In the genomic region with DNA sequence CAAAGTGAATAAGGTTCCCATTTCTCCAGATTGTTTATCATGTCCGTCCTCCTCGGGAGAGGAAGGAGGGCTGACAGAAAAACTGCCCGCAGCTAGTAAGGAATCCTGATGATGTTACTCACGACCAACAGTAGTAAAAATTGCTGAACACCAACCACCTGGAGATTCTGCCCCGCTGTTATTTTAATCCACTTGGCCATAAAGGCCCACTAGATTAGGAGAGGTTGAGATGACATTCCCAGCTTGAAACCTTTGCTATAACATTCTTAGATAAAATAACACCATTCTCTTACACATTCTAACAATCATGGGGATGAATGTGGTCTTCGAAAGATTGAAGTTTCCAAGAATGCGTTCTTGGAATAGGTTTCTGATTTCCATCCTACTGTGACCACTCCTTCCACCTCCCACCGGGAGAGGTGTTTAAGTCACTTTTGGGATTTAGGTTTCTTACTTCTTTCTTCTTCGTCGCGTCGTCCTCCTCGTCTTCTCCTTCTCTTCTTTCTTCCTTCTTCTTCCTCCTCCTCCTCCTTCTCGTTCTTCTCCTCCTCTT, we compare ENCODE assay signal across 7 cellular contexts. TPM values are rescaled to one million over a fixed set of nuclear protein-coding genes. Genes with fewer than 3 reads are reported as not detected.
DNase-seq lines count a peak whose midpoint lies in the region; ATAC-seq and TF ChIP-seq lines count a peak whose summit lies in the region.

No MANE protein-coding gene starts in this region.

- H3K27ac ChIP-seq in H9 (ENCODE audit: insufficient read length, low read depth, low read length), result no peak overlapping the region
- no peak overlapping the region for H3K27ac ChIP-seq in WERI-Rb-1
- H3K27ac ChIP-seq in right cardiac atrium (ENCODE audit: low read length), result no peak overlapping the region
- peak overlapping the region; percentile 21 for H3K27ac ChIP-seq in smooth muscle cell (ENCODE audit: low read depth)

- intact Hi-C loops in right cardiac atrium (cut with DNase I), result loop anchor here (5.0 to 10.0 kb wide), 4 partner anchors 73 to 203 kb away; no protein-coding TSS in a partner anchor

- H2BK15ac ChIP-seq in H9 (ENCODE audit: low read depth, low read length), result no peak overlapping the region

- H3K4me1 ChIP-seq in H9 (ENCODE audit: insufficient read depth, low read length) (peaks cover 19% of the 10 kb centered on the region), right cardiac atrium (ENCODE audit: control insufficient read depth, insufficient read depth, low read length) (peaks cover 6% of the 10 kb centered on the region), smooth muscle cell (ENCODE audit: low read depth) (peaks cover 35% of the 10 kb centered on the region)

- DNase-seq in H9 (no peak), WERI-Rb-1 (no peak), right cardiac atrium (no peak), smooth muscle cell (lab: John Stamatoyannopoulos, UW; ENCODE audit: unreplicated experiment) (no peak)

- peaks cover 5% of the 10 kb centered on the region; the same call in 1 of the 2 replicates for H3K27me3 ChIP-seq in H9 (ENCODE audit: insufficient read depth, low read length)
- H3K27me3 ChIP-seq in WERI-Rb-1 (ENCODE audit: insufficient read depth, low read depth, severe bottlenecking), result no peaks in the 10 kb centered on the region
- no peaks in the 10 kb centered on the region for H3K27me3 ChIP-seq in right cardiac atrium (ENCODE audit: control insufficient read depth, insufficient read depth)
- H3K27me3 ChIP-seq in smooth muscle cell (ENCODE audit: low read depth), result peaks cover 8% of the 10 kb centered on the region

- H3T11ph ChIP-seq in H9 (ENCODE audit: low read length), result no peak overlapping the region

- H2AFZ ChIP-seq in H9 (ENCODE audit: low read length), result no peak overlapping the region
- peak overlapping the region; percentile 49 for H2AFZ ChIP-seq in smooth muscle cell (ENCODE audit: low read depth)

- H3K14ac ChIP-seq in H9 (ENCODE audit: insufficient read depth, low read length), result peak overlapping the region; percentile 70; the same call in 1 of the 2 replicates

- peaks cover 3 to 5% of the 10 kb centered on the region in 2 experiments; a peak in 3 of 5 replicates for H3K9me3 Mint-ChIP-seq in H9

- H2BK5ac ChIP-seq in H9 (ENCODE audit: insufficient read length, low read length), result no peak overlapping the region

- peak overlapping the region; percentile 32 for H3K56ac ChIP-seq in H9 (ENCODE audit: insufficient read length, low read depth, low read length)

- peaks cover 2% of the 10 kb centered on the region for H3K79me1 ChIP-seq in H9 (ENCODE audit: insufficient read depth, low read depth, low read length, poor library complexity, severe bottlenecking)

- no peaks in the 10 kb centered on the region for H3K36me3 ChIP-seq in WERI-Rb-1
- no peaks in the 10 kb centered on the region for H3K36me3 ChIP-seq in smooth muscle cell (ENCODE audit: low read depth)

- H3K18ac ChIP-seq in H9 (ENCODE audit: insufficient read length, low read depth, low read length), result no peak overlapping the region

- peak overlapping the region; percentile 97 to 99 for H3K4me3 Mint-ChIP-seq in H9

- H3K4me1 Mint-ChIP-seq in H9, result peaks cover 46 to 48% of the 10 kb centered on the region in 2 experiments

- peaks cover 4 to 21% (median 15%) of the 10 kb centered on the region in 3 experiments for H3K36me3 Mint-ChIP-seq in H9 (ENCODE audit: insufficient read depth in 1 of 3, low read depth in 3 of 3)

- no peak overlapping the region for H2BK12ac ChIP-seq in H9 (ENCODE audit: insufficient read length, low read depth, low read length)

- peaks cover 27% of the 10 kb centered on the region for H3K27me3 Mint-ChIP-seq in H9 (ENCODE audit: low read depth)

- TF ChIP-seq CTCF in H9 (conservative IDR thresholded peaks at IDR 0.05), result no peak
- no peak for TF ChIP-seq CTCF in WERI-Rb-1 (IDR thresholded peaks at IDR 0.05; ENCODE audit: low read depth, low read length)
- no peak for TF ChIP-seq CTCF in smooth muscle cell (IDR thresholded peaks at IDR 0.05; ENCODE audit: borderline replicate concordance, insufficient read depth, poor library complexity, severe bottlenecking)

- no peak overlapping the region for H2AK5ac ChIP-seq in H9 (ENCODE audit: insufficient read length, low read length)

- no peak overlapping the region for H2BK20ac ChIP-seq in H9 (ENCODE audit: low read depth, low read length, poor library complexity, severe bottlenecking)

- no peak overlapping the region for H4K91ac ChIP-seq in H9 (ENCODE audit: insufficient read length, low read depth, low read length)

- no peaks in the 10 kb centered on the region for H4K20me1 ChIP-seq in H9 (ENCODE audit: control insufficient read depth, insufficient read depth, insufficient read length)
- H4K20me1 ChIP-seq in smooth muscle cell (ENCODE audit: low read depth), result peaks cover 6% of the 10 kb centered on the region

- H3K27ac Mint-ChIP-seq in H9, result peak overlapping the region; percentile 87 to 96 (median 95)

- no peak overlapping the region for H2BK120ac ChIP-seq in H9 (ENCODE audit: low read depth, low read length, poor library complexity, severe bottlenecking)

- H3K9ac ChIP-seq in H9 (ENCODE audit: extremely low read depth, insufficient read length, low read length), result peak overlapping the region; percentile 82
- H3K9ac ChIP-seq in smooth muscle cell (ENCODE audit: low read depth), result peak overlapping the region; percentile 17

- peaks cover 25% of the 10 kb centered on the region for H3K23me2 ChIP-seq in H9 (ENCODE audit: insufficient read length, low read depth, low read length, poor library complexity, severe bottlenecking)

- H3K4me2 ChIP-seq in H9 (ENCODE audit: insufficient read depth, insufficient read length, low read length) (peak overlapping the region; percentile 88), smooth muscle cell (peak overlapping the region; percentile 83)

- H4K8ac ChIP-seq in H9 (replicated peaks; ENCODE audit: insufficient read length, low read depth, low read length), result no peak overlapping the region

- no peak overlapping the region for H4K5ac ChIP-seq in H9 (ENCODE audit: insufficient read length, low read depth, low read length)

- H3K9me3 ChIP-seq in H9 (ENCODE audit: control insufficient read depth, low read depth, low read length) (no peaks in the 10 kb centered on the region), WERI-Rb-1 (ENCODE audit: severe bottlenecking) (no peaks in the 10 kb centered on the region), right cardiac atrium (ENCODE audit: control insufficient read depth, low read length) (no peaks in the 10 kb centered on the region), smooth muscle cell (replicated peaks; ENCODE audit: low read depth) (no peaks in the 10 kb centered on the region)

- peaks cover 6% of the 10 kb centered on the region for H3F3A ChIP-seq in smooth muscle cell (ENCODE audit: low read depth)

- ATAC-seq in right cardiac atrium, result no peak
- no peak for ATAC-seq in GM19463 (IDR thresholded peaks at IDR 0.05; ENCODE audit: unreplicated experiment)
- no peak for ATAC-seq in GM21367 (IDR thresholded peaks at IDR 0.05; ENCODE audit: unreplicated experiment)
- ATAC-seq in GM18519 (IDR thresholded peaks at IDR 0.05; ENCODE audit: low FRiP score, unreplicated experiment), result no peak

- H3K79me2 ChIP-seq in H9 (ENCODE audit: insufficient read depth, low read length) (peaks cover 25% of the 10 kb centered on the region), smooth muscle cell (ENCODE audit: low read depth) (peaks cover 44% of the 10 kb centered on the region)

- WGBS in H9 (ENCODE audit: extremely low coverage, insufficient read length, low lambda C conversion rate), result no CpG with 5 or more reads among the region's 14 CpGs
- WGBS in right cardiac atrium, result 49% methylated on average over 14 of the region's 14 CpGs
- WGBS in smooth muscle cell (ENCODE audit: low lambda C conversion rate), result 5% methylated on average over 14 of the region's 14 CpGs

- no peak overlapping the region for H3K23ac ChIP-seq in H9 (ENCODE audit: insufficient read length, low read depth, low read length)

- no peak overlapping the region for H3K4ac ChIP-seq in H9 (ENCODE audit: low read depth, low read length)

- peak overlapping the region; percentile 84 for H3K4me3 ChIP-seq in WERI-Rb-1 (ENCODE audit: low read depth, low read length)
- peak overlapping the region; percentile 77 for H3K4me3 ChIP-seq in right cardiac atrium (ENCODE audit: low read length)
- H3K4me3 ChIP-seq in smooth muscle cell, result peak overlapping the region; percentile 93

RNA-seq across cellular contexts. Expression of a gene that starts 1.9 kb away (rescaled TPM):
- total RNA-seq in H9 (2021) (89.5 and 94.2 TPM in 2 replicates), right cardiac atrium (1 to 10 TPM; 2.5 to 6.4 (median 3.7) TPM), smooth muscle cell (19.2 and 20.8 TPM in 2 replicates)
- polyA plus RNA-seq in right cardiac atrium (1.6 TPM), smooth muscle cell (12.8 and 12.9 TPM in 2 replicates)
